In the genomic region with DNA sequence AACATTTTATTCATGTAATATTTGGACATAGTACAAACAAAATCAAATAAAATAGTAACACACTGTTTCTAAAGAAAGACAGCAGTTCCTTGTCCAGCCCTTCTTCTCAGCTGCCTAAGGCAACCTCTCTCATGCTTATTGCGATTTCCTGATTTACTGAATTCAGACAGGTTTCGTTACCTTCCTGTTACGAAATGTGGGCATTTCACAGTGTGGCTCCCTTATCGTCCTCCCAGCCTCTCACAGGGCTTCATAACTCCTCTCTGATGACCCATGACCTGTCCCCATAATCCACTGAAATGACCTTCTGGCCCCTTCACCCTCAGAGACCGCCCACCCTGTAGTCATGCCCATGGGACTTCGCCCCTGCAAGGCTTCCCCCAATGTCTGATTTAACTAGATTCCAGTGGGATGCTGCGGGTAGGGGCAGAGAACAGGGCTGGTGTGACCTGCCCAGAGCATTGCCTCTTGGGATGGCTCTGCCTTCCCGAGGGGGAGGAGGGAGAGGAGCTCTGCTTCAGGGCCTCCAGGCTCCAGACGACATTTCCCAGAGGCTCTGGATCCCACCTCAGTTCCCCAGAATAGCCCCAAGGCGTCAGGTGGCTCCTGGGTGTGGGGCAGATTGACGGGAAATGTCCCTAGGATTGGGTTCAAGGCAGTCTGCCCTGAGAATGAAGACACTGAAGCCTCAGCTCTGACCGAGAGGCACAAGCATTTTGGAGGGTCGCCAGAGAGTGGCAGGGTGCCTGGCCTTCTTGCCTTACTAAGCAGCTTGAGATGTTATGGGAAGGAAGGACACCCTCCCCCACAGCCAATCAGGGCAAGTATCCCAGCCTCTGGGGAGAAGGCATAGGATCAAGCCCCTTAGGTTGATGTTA, we compare ENCODE assay signal across 14 cellular contexts. TPM values are rescaled to one million over a fixed set of nuclear protein-coding genes. Genes with fewer than 3 reads are reported as not detected.
A peak's percentile ranks its signal among the peaks of the same experiment; 100 is the strongest.
DNase-seq lines count a peak whose midpoint lies in the region; ATAC-seq and TF ChIP-seq lines count a peak whose summit lies in the region.
"Had no signal": no experiment of that assay in that cellular context is flagged by ENCODE, and none has a peak within 500 bp of the region (broad histone marks: within the 10 kb centered on the region; RNA-seq: fewer than 3 reads in every experiment).

No MANE protein-coding gene starts in this region.

- H3K4me1 ChIP-seq in adrenal gland (replicated peaks in 1 of 2): no peaks in the 10 kb centered on the region
- H3K4me1 ChIP-seq in right lobe of liver: no peaks in the 10 kb centered on the region
- no peaks in the 10 kb centered on the region for H3K4me1 ChIP-seq in thyroid gland
- H3K4me1 ChIP-seq in Peyer's patch: no peaks in the 10 kb centered on the region
- H3K4me1 ChIP-seq: ascending aorta had no signal

- peak in 3 of 4 donors; percentile 60 to 85 (median 67) for ATAC-seq in right lobe of liver
- ATAC-seq in HG03439 (IDR thresholded peaks at IDR 0.05; ENCODE audit: unreplicated experiment): no peak

- TF ChIP-seq CTCF in adrenal gland (IDR thresholded peaks at IDR 0.05) (no peak), right lobe of liver (IDR thresholded peaks at IDR 0.05) (no peak), thyroid gland (IDR thresholded peaks at IDR 0.05) (no peak), Peyer's patch (IDR thresholded peaks at IDR 0.05) (no peak)

- TF ChIP-seq POLR2A in adrenal gland (IDR thresholded peaks at IDR 0.05) (no peak), right lobe of liver (IDR thresholded peaks at IDR 0.05) (no peak), thyroid gland (IDR thresholded peaks at IDR 0.05) (no peak), Peyer's patch (IDR thresholded peaks at IDR 0.05) (no peak)

- H3K36me3 ChIP-seq in adrenal gland (replicated peaks in 1 of 2) (no peaks in the 10 kb centered on the region), right lobe of liver (no peaks in the 10 kb centered on the region), thyroid gland (no peaks in the 10 kb centered on the region), Peyer's patch (peaks cover 0 to 7% (median 0%) of the 10 kb centered on the region in 3 donors)
- H3K36me3 ChIP-seq: ascending aorta, ovary, thoracic aorta had no signal

- H3K4me3 ChIP-seq in adrenal gland (no peak overlapping the region), right lobe of liver (no peak overlapping the region), thyroid gland (replicated peaks in 1 of 3) (no peak overlapping the region), Peyer's patch (no peak overlapping the region)
- H3K4me3 ChIP-seq: ascending aorta, ovary, thoracic aorta had no signal

- H3K27ac ChIP-seq in adrenal gland (peak overlapping the region in 1 of 5 donors; percentile 55), right lobe of liver (no peak overlapping the region), thyroid gland (no peak overlapping the region), Peyer's patch (peak overlapping the region in 1 of 4 donors; percentile 65)
- H3K27ac ChIP-seq: ascending aorta, ovary, thoracic aorta had no signal

- intact Hi-C loops in adrenal gland (cut with DNase I) (no loop called here), right lobe of liver (cut with DNase I) (no loop called here), thyroid gland (cut with DNase I) (no loop called here)

- DNase-seq in DMS79 treated with DMSO at 0.1 percent for 48 hours (lab: John Stamatoyannopoulos, UW) (peak; percentile 30), DMS79 (lab: John Stamatoyannopoulos, UW) (no peak), adrenal gland (peak; percentile 44 to 79 (median 67)), right lobe of liver (no peak), thyroid gland (peak; percentile 16 to 29), NCI-H2029 (lab: John Stamatoyannopoulos, UW) (no peak), Peyer's patch (no peak)
- DNase-seq: islet precursor cell, MM.1S had no signal

- no peaks in the 10 kb centered on the region for H3K27me3 ChIP-seq in adrenal gland
- H3K27me3 ChIP-seq in right lobe of liver: no peaks in the 10 kb centered on the region
- H3K27me3 ChIP-seq in thyroid gland: no peaks in the 10 kb centered on the region
- no peaks in the 10 kb centered on the region for H3K27me3 ChIP-seq in Peyer's patch
- H3K27me3 ChIP-seq: ascending aorta, ovary had no signal

- 53 to 68% (median 57%) methylated on average over 7 to 13 of the region's 13 CpGs for WGBS in adrenal gland, 4 donors
- 13% methylated on average over 7 of the region's 13 CpGs for WGBS in right lobe of liver (ENCODE audit: insufficient coverage, low coverage, low lambda C conversion rate, missing lambda C conversion rate)
- 68 to 71% methylated on average over 9 to 13 of the region's 13 CpGs for WGBS in thyroid gland, 2 donors

- no peaks in the 10 kb centered on the region for H3K9me3 ChIP-seq in adrenal gland (replicated peaks in 1 of 3)
- H3K9me3 ChIP-seq in right lobe of liver: no peaks in the 10 kb centered on the region
- no peaks in the 10 kb centered on the region for H3K9me3 ChIP-seq in thyroid gland
- no peaks in the 10 kb centered on the region for H3K9me3 ChIP-seq in Peyer's patch
- H3K9me3 ChIP-seq: ascending aorta, ovary, thoracic aorta had no signal

RNA-seq across cellular contexts. Expression of gene PADI2, which starts 20.6 kb away (rescaled TPM):
- under 1 TPM in 6 of 8 donors, not detected in 2; 0.39 to 0.88 (median 0.55) TPM for total RNA-seq in adrenal gland
- polyA plus RNA-seq in adrenal gland: under 1 TPM; 0.20 to 0.48 (median 0.46) TPM
- total RNA-seq in right lobe of liver: 1 to 10 TPM in 1 of 6 experiments, under 1 TPM in 5; 0.20 to 1.4 (median 0.78) TPM
- total RNA-seq in thyroid gland: under 1 TPM; 0.13 to 0.49 (median 0.38) TPM
- total RNA-seq in Peyer's patch: 100 to 1,000 TPM in 1 of 4 donors, 10 to 100 TPM in 3; 29.7 to 191 (median 57.9) TPM
- total RNA-seq: activated CD8-positive, alpha-beta memory T cell treated with anti-CD3 and anti-CD28 coated beads for 36 hours had no signal

RNA-seq across cellular contexts. Expression of gene SDHB, which starts 44.8 kb away (rescaled TPM):
- 100 to 1,000 TPM; 108 to 243 (median 152) TPM for total RNA-seq in adrenal gland
- 100 to 1,000 TPM in 1 of 3 donors, 10 to 100 TPM in 2; 52.3 to 228 (median 64.9) TPM for polyA plus RNA-seq in adrenal gland
- 100 to 1,000 TPM; 139 to 244 (median 178) TPM for total RNA-seq in right lobe of liver
- total RNA-seq in thyroid gland: 100 to 1,000 TPM; 112 to 162 (median 136) TPM
- total RNA-seq in Peyer's patch: 100 to 1,000 TPM; 106 to 277 (median 175) TPM

Comparison
In these comparisons a context has a peak if more than half of its experiments do, and no peak if none do; other contexts are left out.
1. DNase-seq: peak in DMS79 treated with DMSO at 0.1 percent for 48 hours (single experiment), adrenal gland (7 of 7) and thyroid gland (2 of 2); none in DMS79 (single experiment), right lobe of liver (0 of 3), NCI-H2029 (single experiment) and Peyer's patch (0 of 3).
2. RNA of gene PADI2, which starts 20.6 kb away (total RNA-seq): 29.7 to 191 TPM in Peyer's patch; 0.20 to 1.4 TPM in right lobe of liver, 0.39 to 0.88 TPM in adrenal gland and 0.13 to 0.49 TPM in thyroid gland; every median in the first group is over 10 times any median in the second.